In genomic region chr16:10850478-10850850, GRCh38 we compare ENCODE assay signal across 28 cellular contexts. TPM values are rescaled to one million over a fixed set of nuclear protein-coding genes. Genes with fewer than 3 reads are reported as not detected.
"Had no signal": no experiment of that assay in that cellular context is flagged by ENCODE, and none has a peak within 500 bp of the region (broad histone marks: within the 10 kb centered on the region; RNA-seq: fewer than 3 reads in every experiment).

No MANE protein-coding gene starts in this region.

- H3K27ac ChIP-seq: epithelial cell of prostate, esophagus muscularis mucosa, gastrocnemius medialis, left ventricle myocardium inferior, psoas muscle, right lobe of liver, spleen, testis, tibial nerve, upper lobe of right lung had no signal

- H3K36me3 ChIP-seq: esophagus muscularis mucosa, gastrocnemius medialis, left ventricle myocardium inferior, right lobe of liver, spleen, tibial nerve, upper lobe of right lung had no signal

- H3K4me1 Mint-ChIP-seq: nephron progenitor cell had no signal

- H3K4me1 ChIP-seq: gastrocnemius medialis, psoas muscle, testis, tibial nerve had no signal

- H3K27me3 ChIP-seq: esophagus muscularis mucosa, gastrocnemius medialis, right lobe of liver, spleen, testis, tibial nerve, upper lobe of right lung had no signal

- H3K27ac Mint-ChIP-seq: dendritic cell treated with granulocyte-macrophage colony-stimulating factor and Interleukin-4, amounts not matched to agents 40 ng/mL and 50 ng/mL, for 4 days; effector memory CD8-positive, alpha-beta T cell; naive thymus-derived CD4-positive, alpha-beta T cell; nephron progenitor cell; stimulated activated naive B cell treated with anti-CD40 and anti-IgM and Interleukin-4, amounts not matched to agents 10 μg/mL and 1 μg/mL and 100 μg/mL, for 72 hours; stimulated activated naive CD8-positive, alpha-beta T cell treated with anti-CD3 and anti-CD28 coated beads, Interleukin-15, amount 100 ng/mL, for 72 hours had no signal

- H3K9me3 ChIP-seq: esophagus muscularis mucosa, gastrocnemius medialis, left ventricle myocardium inferior, psoas muscle, right lobe of liver, spleen, testis, tibial nerve, upper lobe of right lung had no signal

- H3K4me3 ChIP-seq: esophagus muscularis mucosa, gastrocnemius medialis, left ventricle myocardium inferior, lung, psoas muscle, right lobe of liver, spleen, testis, tibial nerve, upper lobe of right lung had no signal

- H3K27me3 Mint-ChIP-seq: dendritic cell treated with granulocyte-macrophage colony-stimulating factor and Interleukin-4, amounts not matched to agents 40 ng/mL and 50 ng/mL, for 4 days; stimulated activated naive B cell treated with anti-CD40 and anti-IgM and Interleukin-4, amounts not matched to agents 10 μg/mL and 1 μg/mL and 100 μg/mL, for 72 hours had no signal

- DNase-seq: effector memory CD8-positive, alpha-beta T cell; gastrocnemius medialis; glutamatergic neuron; kidney; left cardiac atrium; left ventricle myocardium inferior; mesendoderm; naive thymus-derived CD4-positive, alpha-beta T cell; nephron progenitor cell; psoas muscle; retina; right lobe of liver; spleen; stimulated activated CD4-positive, alpha-beta T cell treated with anti-CD3 and anti-CD28 coated beads, Interleukin-15, amount 100 ng/mL, for 24 hours; stimulated activated CD4-positive, alpha-beta T cell treated with anti-CD3 and anti-CD28 coated beads, Interleukin-1b, Interleukin-23, amount 100 ng/mL, for 48 hours; stimulated activated CD4-positive, alpha-beta T cell treated with anti-CD3 and anti-CD28 coated beads, Interleukin-4, amount 100 ng/mL, for 4 hours; stimulated activated naive B cell treated with anti-CD40 and anti-IgM and Interleukin-4, amounts not matched to agents 10 μg/mL and 1 μg/mL and 100 μg/mL, for 72 hours; stimulated activated naive CD8-positive, alpha-beta T cell treated with anti-CD3 and anti-CD28 coated beads, Interleukin-15, amount 100 ng/mL, for 72 hours; testis; upper lobe of right lung had no signal

- ATAC-seq: effector memory CD8-positive, alpha-beta T cell; gastrocnemius medialis; left cardiac atrium; naive thymus-derived CD4-positive, alpha-beta T cell; psoas muscle; stimulated activated naive B cell treated with anti-CD40 and anti-IgM and Interleukin-4, amounts not matched to agents 10 μg/mL and 1 μg/mL and 100 μg/mL, for 72 hours; stimulated activated naive CD8-positive, alpha-beta T cell treated with anti-CD3 and anti-CD28 coated beads, Interleukin-15, amount 100 ng/mL, for 72 hours; upper lobe of right lung had no signal

- H3K4me3 Mint-ChIP-seq: dendritic cell treated with granulocyte-macrophage colony-stimulating factor and Interleukin-4, amounts not matched to agents 40 ng/mL and 50 ng/mL, for 4 days; effector memory CD8-positive, alpha-beta T cell; naive thymus-derived CD4-positive, alpha-beta T cell; nephron progenitor cell; stimulated activated naive B cell treated with anti-CD40 and anti-IgM and Interleukin-4, amounts not matched to agents 10 μg/mL and 1 μg/mL and 100 μg/mL, for 72 hours; stimulated activated naive CD8-positive, alpha-beta T cell treated with anti-CD3 and anti-CD28 coated beads, Interleukin-15, amount 100 ng/mL, for 72 hours had no signal

- H3K9me3 Mint-ChIP-seq: dendritic cell treated with granulocyte-macrophage colony-stimulating factor and Interleukin-4, amounts not matched to agents 40 ng/mL and 50 ng/mL, for 4 days; effector memory CD8-positive, alpha-beta T cell; nephron progenitor cell; stimulated activated naive CD8-positive, alpha-beta T cell treated with anti-CD3 and anti-CD28 coated beads, Interleukin-15, amount 100 ng/mL, for 72 hours had no signal

RNA-seq across cellular contexts. Expression of gene TVP23A, which starts 31.9 kb away (rescaled TPM):
- total RNA-seq: fibroblast of villous mesenchyme, gastrocnemius medialis, mononuclear cell, osteoblast had no signal
